ENCODE assay signal across 1 cellular context in genomic region chr7:157855016-157855415, GRCh38.
TF ChIP-seq lines count a peak whose summit lies in the region.

No MANE protein-coding gene starts in this region.

TF ChIP-seq in HepG2, 621 proteins besides CTCF, POLR2A, EP300 and RAD21:
- TF ChIP-seq ZSCAN25 (CRISPR knock-in tag; IDR thresholded peaks at IDR 0.05): peak; percentile 58; the same call in 1 of the 2 replicates
- TF ChIP-seq ZNF549 (CRISPR knock-in tag; IDR thresholded peaks at IDR 0.05): no peak
